In genomic region chr3:165193392-165194268, GRCh38 we compare ENCODE assay signal across 1 cellular context.
TF ChIP-seq lines count a peak whose summit lies in the region.

No MANE protein-coding gene starts in this region.

TF ChIP-seq in SK-N-SH, 30 proteins besides CTCF, POLR2A, EP300 and RAD21 (continued from another document):
- TF ChIP-seq REST (IDR thresholded peaks at IDR 0.05; ENCODE audit: low read depth, low read length) (no peak), CHD2 (IDR thresholded peaks at IDR 0.05; ENCODE audit: low read length, partially characterized antibody) (no peak)
